9 cellular contexts compared by ENCODE assay signal in genomic region chr16:30032083-30032819, GRCh38. TPM values are rescaled to one million over a fixed set of nuclear protein-coding genes. Genes with fewer than 3 reads are reported as not detected.
DNase-seq lines count a peak whose midpoint lies in the region; ATAC-seq, FAIRE-seq and TF ChIP-seq lines count a peak whose summit lies in the region.
"Had no signal": no experiment of that assay in that cellular context is flagged by ENCODE, and none has a peak within 500 bp of the region (broad histone marks: within the 10 kb centered on the region; RNA-seq: fewer than 3 reads in every experiment).

No MANE protein-coding gene starts in this region.

- peaks cover 46% of the 10 kb centered on the region for H3K27me3 Mint-ChIP-seq in activated CD8-positive, alpha-beta T cell treated with anti-CD3 and anti-CD28 coated beads for 36 hours
- H3K27me3 Mint-ChIP-seq in endodermal cell (ENCODE audit: insufficient read depth): peaks cover 72% of the 10 kb centered on the region
- H3K27me3 Mint-ChIP-seq in naive thymus-derived CD4-positive, alpha-beta T cell: peaks cover 32 to 62% (median 36%) of the 10 kb centered on the region in 5 donors

- no peak overlapping the region for H3K4me3 ChIP-seq in endodermal cell (ENCODE audit: low read length)
- no peak overlapping the region for H3K4me3 ChIP-seq in naive thymus-derived CD4-positive, alpha-beta T cell (ENCODE audit: low read length)
- no peak overlapping the region for H3K4me3 ChIP-seq in upper lobe of left lung
- H3K4me3 ChIP-seq: SJSA1 had no signal

- H3K4me1 ChIP-seq in endodermal cell (ENCODE audit: control insufficient read depth, insufficient read depth, low read length) (no peaks in the 10 kb centered on the region), upper lobe of left lung (peaks cover 3 to 16% (median 7%) of the 10 kb centered on the region in 4 donors)
- H3K4me1 ChIP-seq in naive thymus-derived CD4-positive, alpha-beta T cell (ENCODE audit: control insufficient read depth in 2 of 2, insufficient read depth in 2 of 2, low read length in 2 of 2): no peaks in the 10 kb centered on the region
- H3K4me1 ChIP-seq: SJSA1 had no signal

- POLR2A ChIA-PET in activated CD8-positive, alpha-beta T cell treated with anti-CD3 and anti-CD28 coated beads for 36 hours (lab: Charles Lee): interaction anchor here (0.6 to 1.2 kb wide), 5 partner anchors 13 to 218 kb away, joined by 3 to 6 read pairs (median 3); no protein-coding TSS in a partner anchor
- POLR2A ChIA-PET in naive thymus-derived CD4-positive, alpha-beta T cell (lab: Charles Lee): interaction anchor here (0.9 kb wide), 1 partner anchor 30 kb away, joined by 3 read pairs; no protein-coding TSS in a partner anchor

- H3K4me1 Mint-ChIP-seq in activated CD8-positive, alpha-beta T cell treated with anti-CD3 and anti-CD28 coated beads for 36 hours (ENCODE audit: low read depth): peaks cover 2% of the 10 kb centered on the region
- peaks cover 2% of the 10 kb centered on the region for H3K4me1 Mint-ChIP-seq in endodermal cell
- peaks cover 4 to 23% (median 9%) of the 10 kb centered on the region in 7 donors for H3K4me1 Mint-ChIP-seq in naive thymus-derived CD4-positive, alpha-beta T cell

- peak; percentile 87 for TF ChIP-seq CTCF in activated CD8-positive, alpha-beta T cell treated with anti-CD3 and anti-CD28 coated beads for 36 hours (IDR thresholded peaks at IDR 0.05)
- TF ChIP-seq CTCF in endodermal cell (conservative IDR thresholded peaks at IDR 0.05): peak; percentile 91
- TF ChIP-seq CTCF in upper lobe of left lung (IDR thresholded peaks at IDR 0.05): peak; percentile 45 to 65 (median 52)

- H3K27me3 ChIP-seq in endodermal cell (ENCODE audit: control insufficient read depth, insufficient read depth, low read length, poor library complexity, severe bottlenecking) (peaks cover 42% of the 10 kb centered on the region), upper lobe of left lung (peaks cover 0 to 38% (median 22%) of the 10 kb centered on the region in 4 donors)
- H3K27me3 ChIP-seq in naive thymus-derived CD4-positive, alpha-beta T cell (ENCODE audit: control insufficient read depth in 2 of 2, insufficient read depth in 2 of 2, low read length in 2 of 2): peaks cover 11 to 13% of the 10 kb centered on the region in 2 donors

- TF ChIP-seq POLR2A in upper lobe of left lung (IDR thresholded peaks at IDR 0.05): no peak

- DNase-seq in COLO668 (lab: John Stamatoyannopoulos, UW; ENCODE audit: unreplicated experiment) (peak; percentile 54), HTR-8/SVneo (ENCODE audit: insufficient read length, low spot score) (peak; percentile 74), NOMO-1 treated with DMSO at 0.1 percent for 48 hours (lab: John Stamatoyannopoulos, UW; ENCODE audit: unreplicated experiment) (peak; percentile 52), endodermal cell (peak; percentile 93), upper lobe of left lung (peak in 1 of 2 donors; percentile 33), putamen (ENCODE audit: low spot score) (no peak)
- peak; percentile 79 for DNase-seq in activated CD8-positive, alpha-beta T cell treated with anti-CD3 and anti-CD28 coated beads for 36 hours
- peak in 8 of 9 donors; percentile 47 to 66 (median 62) for DNase-seq in naive thymus-derived CD4-positive, alpha-beta T cell

- FAIRE-seq in HTR-8/SVneo (lab: Jason Lieb, UNC): no peak

- no peaks in the 10 kb centered on the region for H3K9me3 Mint-ChIP-seq in activated CD8-positive, alpha-beta T cell treated with anti-CD3 and anti-CD28 coated beads for 36 hours
- no peaks in the 10 kb centered on the region for H3K9me3 Mint-ChIP-seq in endodermal cell
- peaks cover 0 to 3% (median 0%) of the 10 kb centered on the region in 11 donors for H3K9me3 Mint-ChIP-seq in naive thymus-derived CD4-positive, alpha-beta T cell

- H3K27ac ChIP-seq in endodermal cell (ENCODE audit: low read depth, low read length) (no peak overlapping the region), upper lobe of left lung (no peak overlapping the region)
- H3K27ac ChIP-seq in naive thymus-derived CD4-positive, alpha-beta T cell (ENCODE audit: low read depth, low read length): no peak overlapping the region
- H3K27ac ChIP-seq: SJSA1 had no signal

- H3K9me3 ChIP-seq in endodermal cell (ENCODE audit: control insufficient read depth, low read length): no peaks in the 10 kb centered on the region
- H3K9me3 ChIP-seq in naive thymus-derived CD4-positive, alpha-beta T cell (ENCODE audit: control insufficient read depth in 2 of 3, low read length in 3 of 3): no peaks in the 10 kb centered on the region
- no peaks in the 10 kb centered on the region for H3K9me3 ChIP-seq in upper lobe of left lung
- H3K9me3 ChIP-seq: SJSA1 had no signal

- intact Hi-C loops in activated CD8-positive, alpha-beta T cell treated with anti-CD3 and anti-CD28 coated beads for 36 hours (cut with micrococcal nuclease): no loop called here
- intact Hi-C loops in naive thymus-derived CD4-positive, alpha-beta T cell (cut with micrococcal nuclease): loop anchor here in 1 of 2 donors (10.0 kb wide), 1 partner anchor 107 kb away; the partner anchor contains the start of gene KCTD13

- no peak overlapping the region for H3K4me3 Mint-ChIP-seq in activated CD8-positive, alpha-beta T cell treated with anti-CD3 and anti-CD28 coated beads for 36 hours
- peak overlapping the region; percentile 47 for H3K4me3 Mint-ChIP-seq in endodermal cell
- H3K4me3 Mint-ChIP-seq in naive thymus-derived CD4-positive, alpha-beta T cell: peak overlapping the region in 8 of 10 donors; percentile 31 to 65 (median 48)

- H3K27ac Mint-ChIP-seq in activated CD8-positive, alpha-beta T cell treated with anti-CD3 and anti-CD28 coated beads for 36 hours: no peak overlapping the region
- no peak overlapping the region for H3K27ac Mint-ChIP-seq in endodermal cell
- H3K27ac Mint-ChIP-seq in naive thymus-derived CD4-positive, alpha-beta T cell: peak overlapping the region in 2 of 9 donors; percentile 38 to 46

- ATAC-seq in activated CD8-positive, alpha-beta T cell treated with anti-CD3 and anti-CD28 coated beads for 36 hours: peak; percentile 57
- peak; percentile 81 for ATAC-seq in naive thymus-derived CD4-positive, alpha-beta T cell
- ATAC-seq in upper lobe of left lung (ENCODE audit: low FRiP score in 2 of 2): peak in 1 of 2 donors; percentile 66

- no peaks in the 10 kb centered on the region for H3K36me3 Mint-ChIP-seq in activated CD8-positive, alpha-beta T cell treated with anti-CD3 and anti-CD28 coated beads for 36 hours (ENCODE audit: low read depth)
- H3K36me3 Mint-ChIP-seq in endodermal cell (ENCODE audit: low read depth): no peaks in the 10 kb centered on the region
- no peaks in the 10 kb centered on the region for H3K36me3 Mint-ChIP-seq in naive thymus-derived CD4-positive, alpha-beta T cell

- H3K36me3 ChIP-seq in endodermal cell (ENCODE audit: control insufficient read depth, insufficient read depth, low read length): no peaks in the 10 kb centered on the region
- H3K36me3 ChIP-seq in naive thymus-derived CD4-positive, alpha-beta T cell (ENCODE audit: control insufficient read depth in 2 of 3, insufficient read depth in 3 of 3, low read length in 3 of 3): no peaks in the 10 kb centered on the region
- H3K36me3 ChIP-seq in upper lobe of left lung: no peaks in the 10 kb centered on the region
- H3K36me3 ChIP-seq: SJSA1 had no signal

- no peak for TF ChIP-seq EP300 in upper lobe of left lung (IDR thresholded peaks at IDR 0.05)

- CTCF ChIA-PET in activated CD8-positive, alpha-beta T cell treated with anti-CD3 and anti-CD28 coated beads for 36 hours (lab: Charles Lee): interaction anchor here (0.6 to 3.7 kb wide), 54 partner anchors 8 to 370 kb away, joined by 3 to 36 read pairs (median 5); partner anchors contain the start of genes ASPHD1, C16orf92, CDIPT and HIRIP3
- CTCF ChIA-PET in naive thymus-derived CD4-positive, alpha-beta T cell (lab: Charles Lee): interaction anchor here (0.6 to 1.9 kb wide), 17 partner anchors 9 to 378 kb away, joined by 3 to 6 read pairs (median 3); no protein-coding TSS in a partner anchor

- H3K9ac ChIP-seq in endodermal cell (ENCODE audit: extremely low read depth, low read length, poor library complexity, severe bottlenecking): no peak overlapping the region

- 27 to 39% methylated on average over 8 to 12 of the region's 12 CpGs for WGBS in endodermal cell (ENCODE audit: insufficient coverage in 1 of 2, insufficient read length in 1 of 2), 2 experiments
- WGBS in upper lobe of left lung, 2 donors: 27% methylated on average over 12 of the region's 12 CpGs

RNA-seq across cellular contexts. Expression of gene TLCD3B, which starts 1.2 kb away (rescaled TPM):
- 1 to 10 TPM; 3.5 to 3.6 TPM for total RNA-seq in activated CD8-positive, alpha-beta T cell treated with anti-CD3 and anti-CD28 coated beads for 36 hours
- total RNA-seq in endodermal cell: 1 to 10 TPM; 3.3 to 3.5 TPM
- polyA plus RNA-seq in endodermal cell (2013, experiment 1 of 2): 18.2 TPM
- 15.3 TPM for polyA plus RNA-seq in endodermal cell (2013, experiment 2 of 2)
- 1 to 10 TPM in 2 of 5 experiments, not detected in 3; 1.2 to 2.3 TPM for total RNA-seq in naive thymus-derived CD4-positive, alpha-beta T cell
- not detected for polyA plus RNA-seq in naive thymus-derived CD4-positive, alpha-beta T cell
- under 1 TPM in 1 of 6 donors, not detected in 5; 0.14 TPM for total RNA-seq in upper lobe of left lung

RNA-seq across cellular contexts. Expression of gene C16orf92, which starts 9.3 kb away (rescaled TPM):
- not detected for total RNA-seq in activated CD8-positive, alpha-beta T cell treated with anti-CD3 and anti-CD28 coated beads for 36 hours
- total RNA-seq in endodermal cell (not detected), upper lobe of left lung (not detected)
- not detected for polyA plus RNA-seq in endodermal cell (2013, experiment 1 of 2)
- polyA plus RNA-seq in endodermal cell (2013, experiment 2 of 2): not detected
- total RNA-seq in naive thymus-derived CD4-positive, alpha-beta T cell: not detected
- polyA plus RNA-seq in naive thymus-derived CD4-positive, alpha-beta T cell: not detected
- total RNA-seq: SJSA1 had no signal

RNA-seq across cellular contexts. Expression of gene DOC2A, which starts 21.4 kb away (rescaled TPM):
- 1 to 10 TPM in 1 of 2 experiments, under 1 TPM in 1; 0.68 to 1.8 TPM for total RNA-seq in activated CD8-positive, alpha-beta T cell treated with anti-CD3 and anti-CD28 coated beads for 36 hours
- total RNA-seq in endodermal cell: 1 to 10 TPM; 6.2 to 9.9 TPM
- 3.2 TPM for polyA plus RNA-seq in endodermal cell (2013, experiment 1 of 2)
- 2.6 TPM for polyA plus RNA-seq in endodermal cell (2013, experiment 2 of 2)
- total RNA-seq in naive thymus-derived CD4-positive, alpha-beta T cell: under 1 TPM in 2 of 5 experiments, not detected in 3; 0.46 to 0.54 TPM
- polyA plus RNA-seq in naive thymus-derived CD4-positive, alpha-beta T cell: under 1 TPM in 1 of 2 donors, not detected in 1; 0.18 TPM
- 10 to 100 TPM in 1 of 6 donors, 1 to 10 TPM in 5; 1.2 to 11.0 (median 6.5) TPM for total RNA-seq in upper lobe of left lung
- total RNA-seq: SJSA1 had no signal

RNA-seq across cellular contexts. Expression of gene ALDOA, which starts 33.3 kb away (rescaled TPM):
- 1,000 to 10,000 TPM; 3,042 to 3,081 TPM for total RNA-seq in activated CD8-positive, alpha-beta T cell treated with anti-CD3 and anti-CD28 coated beads for 36 hours
- 100 to 1,000 TPM; 645 to 652 TPM for total RNA-seq in endodermal cell
- polyA plus RNA-seq in endodermal cell (2013, experiment 1 of 2): 715 TPM
- 666 TPM for polyA plus RNA-seq in endodermal cell (2013, experiment 2 of 2)
- total RNA-seq in naive thymus-derived CD4-positive, alpha-beta T cell: 1,000 to 10,000 TPM in 1 of 5 experiments, 100 to 1,000 TPM in 4; 356 to 1,619 (median 584) TPM
- 1,000 to 10,000 TPM in 1 of 2 donors, 100 to 1,000 TPM in 1; 955 to 1,316 TPM for polyA plus RNA-seq in naive thymus-derived CD4-positive, alpha-beta T cell
- total RNA-seq in upper lobe of left lung: 100 to 1,000 TPM; 303 to 964 (median 731) TPM

RNA-seq across cellular contexts. Expression of gene INO80E, which starts 36.2 kb away (rescaled TPM):
- 10 to 100 TPM; 75.9 to 79.1 TPM for total RNA-seq in activated CD8-positive, alpha-beta T cell treated with anti-CD3 and anti-CD28 coated beads for 36 hours
- total RNA-seq in endodermal cell (10 to 100 TPM; 77.4 to 80.1 TPM), upper lobe of left lung (10 to 100 TPM; 29.5 to 82.8 (median 55.7) TPM)
- 74.7 TPM for polyA plus RNA-seq in endodermal cell (2013, experiment 1 of 2)
- polyA plus RNA-seq in endodermal cell (2013, experiment 2 of 2): 86.3 TPM
- 100 to 1,000 TPM in 2 of 5 experiments, 10 to 100 TPM in 3; 71.7 to 141 (median 95.8) TPM for total RNA-seq in naive thymus-derived CD4-positive, alpha-beta T cell
- 1 to 10 TPM; 4.3 to 9.3 TPM for polyA plus RNA-seq in naive thymus-derived CD4-positive, alpha-beta T cell
